In the genomic region with DNA sequence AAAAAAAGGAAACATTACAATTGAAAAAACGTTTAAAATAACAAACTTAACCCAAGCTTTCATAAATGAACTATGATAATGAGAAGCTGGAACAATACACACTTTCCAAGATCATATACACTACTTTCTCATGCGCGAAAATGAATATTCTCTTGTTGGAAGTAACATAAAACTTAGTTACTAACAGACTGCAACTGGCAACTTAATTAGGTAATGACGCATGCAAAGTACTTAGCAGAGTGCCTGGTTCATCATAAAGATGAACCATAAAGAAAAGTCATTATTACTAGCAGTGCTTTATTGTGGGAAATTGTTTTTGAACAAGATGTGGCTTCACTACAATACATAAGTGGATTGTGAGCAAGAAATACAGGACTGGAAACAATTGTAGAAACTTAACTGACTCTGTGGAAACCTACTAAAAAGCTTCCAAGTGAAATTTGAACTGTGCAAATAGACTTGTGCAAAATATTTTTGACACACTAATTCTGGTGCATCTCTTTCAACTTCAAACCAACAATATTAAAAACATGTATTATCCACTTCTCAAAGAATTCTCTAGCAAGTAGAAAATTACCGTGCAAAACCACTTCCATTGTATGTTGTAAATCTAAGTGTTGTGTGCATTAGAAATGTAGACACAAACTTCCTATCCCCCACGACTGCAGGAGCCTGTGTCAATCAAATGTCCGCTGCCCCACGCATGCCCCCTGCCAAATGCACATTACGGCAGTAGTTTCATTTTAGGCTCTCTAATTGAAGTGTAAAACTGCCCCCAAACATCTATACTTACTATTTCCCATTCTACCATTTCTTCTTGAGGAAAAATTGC, we compare ENCODE assay signal across 9 cellular contexts. TPM values are rescaled to one million over a fixed set of nuclear protein-coding genes. Genes with fewer than 3 reads are reported as not detected.
DNase-seq lines count a peak whose midpoint lies in the region; ATAC-seq and TF ChIP-seq lines count a peak whose summit lies in the region.
"Had no signal": no experiment of that assay in that cellular context is flagged by ENCODE, and none has a peak within 500 bp of the region (broad histone marks: within the 10 kb centered on the region; RNA-seq: fewer than 3 reads in every experiment).

No MANE protein-coding gene starts in this region.

- no peak for TF ChIP-seq POLR2A in transverse colon (IDR thresholded peaks at IDR 0.05)

- H3K4me1 ChIP-seq in mucosa of rectum (ENCODE audit: control insufficient read depth in 2 of 2, insufficient read depth in 2 of 2, low read length in 2 of 2) (peaks cover 3 to 9% of the 10 kb centered on the region in 2 donors), transverse colon (peaks cover 0 to 18% (median 7%) of the 10 kb centered on the region in 4 donors)
- no peaks in the 10 kb centered on the region for H3K4me1 ChIP-seq in CD8-positive, alpha-beta memory T cell (ENCODE audit: insufficient read depth, low read length)

- peaks cover 7% of the 10 kb centered on the region for H3K4me1 Mint-ChIP-seq in activated CD4-positive, alpha-beta T cell treated with anti-CD3 and anti-CD28 coated beads, Interleukin-2, amount 10 ng/mL, durations not matched to agents 24 days and 14 days
- H3K4me1 Mint-ChIP-seq in chondrocyte (ENCODE audit: low read depth) = peaks cover 55% of the 10 kb centered on the region
- H3K4me1 Mint-ChIP-seq in CD8-positive, alpha-beta memory T cell = peaks cover 12 to 23% (median 15%) of the 10 kb centered on the region in 3 donors

- in situ Hi-C loops in transverse colon (cut with MboI; ENCODE audit: low pct_ligation_motif_present in 1 of 4, low pct_unique_long_range_greater_than_20kb in 1 of 4, low sequenced_read_pairs in 3 of 4) = loop anchor here in 1 of 4 donors (25.0 kb wide), 1 partner anchor 173 kb away; no protein-coding TSS in a partner anchor

- H3K9me3 Mint-ChIP-seq in activated CD4-positive, alpha-beta T cell treated with anti-CD3 and anti-CD28 coated beads, Interleukin-2, amount 10 ng/mL, durations not matched to agents 24 days and 14 days = no peaks in the 10 kb centered on the region
- H3K9me3 Mint-ChIP-seq in chondrocyte (ENCODE audit: low read depth) = no peaks in the 10 kb centered on the region
- peaks cover 0 to 14% (median 9%) of the 10 kb centered on the region in 5 donors for H3K9me3 Mint-ChIP-seq in CD8-positive, alpha-beta memory T cell

- H3K4me3 ChIP-seq in mucosa of rectum (ENCODE audit: low read length in 2 of 2) (peak overlapping the region; percentile 7 to 39), transverse colon (peak overlapping the region in 2 of 4 donors; percentile 69 to 85)
- H3K4me3 ChIP-seq in CD8-positive, alpha-beta memory T cell (ENCODE audit: low read length) = no peak overlapping the region

- POLR2A ChIA-PET in CD8-positive, alpha-beta memory T cell (lab: Charles Lee) = no interaction called here

- ATAC-seq in GM18907 (IDR thresholded peaks at IDR 0.05; ENCODE audit: unreplicated experiment) = no peak

- H3K27ac ChIP-seq in mucosa of rectum (ENCODE audit: low read depth in 2 of 2, low read length in 2 of 2) (no peak overlapping the region), transverse colon (peak overlapping the region; percentile 77 to 81 (median 78))
- no peak overlapping the region for H3K27ac ChIP-seq in CD8-positive, alpha-beta memory T cell (ENCODE audit: low read depth, low read length)

- 34 to 35% methylated on average over 8 to 9 of the region's 9 CpGs for WGBS in transverse colon (ENCODE audit: low coverage in 1 of 2), 2 donors

- no peak overlapping the region for H3K9ac ChIP-seq in mucosa of rectum (ENCODE audit: low read depth in 1 of 2, low read length in 2 of 2)

- H3K27me3 Mint-ChIP-seq in activated CD4-positive, alpha-beta T cell treated with anti-CD3 and anti-CD28 coated beads, Interleukin-2, amount 10 ng/mL, durations not matched to agents 24 days and 14 days = peaks cover 72% of the 10 kb centered on the region
- no peaks in the 10 kb centered on the region for H3K27me3 Mint-ChIP-seq in chondrocyte (ENCODE audit: low read depth)
- H3K27me3 Mint-ChIP-seq in CD8-positive, alpha-beta memory T cell = peaks cover 61 to 75% of the 10 kb centered on the region in 2 donors

- no peak overlapping the region for H3K27ac Mint-ChIP-seq in activated CD4-positive, alpha-beta T cell treated with anti-CD3 and anti-CD28 coated beads, Interleukin-2, amount 10 ng/mL, durations not matched to agents 24 days and 14 days
- peak overlapping the region; percentile 92 for H3K27ac Mint-ChIP-seq in chondrocyte (ENCODE audit: unreplicated experiment)
- H3K27ac Mint-ChIP-seq in CD8-positive, alpha-beta memory T cell = no peak overlapping the region

- intact Hi-C loops in activated CD4-positive, alpha-beta T cell treated with anti-CD3 and anti-CD28 coated beads, Interleukin-2, amount 10 ng/mL, durations not matched to agents 24 days and 14 days (cut with micrococcal nuclease) = loop anchor here (10.0 kb wide), 1 partner anchor 191 kb away; no protein-coding TSS in a partner anchor
- intact Hi-C loops in transverse colon (cut with DNase I; ENCODE audit: low total_unique reads) = loop anchor here (10.0 kb wide), 1 partner anchor 171 kb away; no protein-coding TSS in a partner anchor

- peaks cover 2% of the 10 kb centered on the region for H3K36me3 Mint-ChIP-seq in activated CD4-positive, alpha-beta T cell treated with anti-CD3 and anti-CD28 coated beads, Interleukin-2, amount 10 ng/mL, durations not matched to agents 24 days and 14 days (ENCODE audit: low read depth)
- H3K36me3 Mint-ChIP-seq in chondrocyte (ENCODE audit: low read depth) = no peaks in the 10 kb centered on the region
- H3K36me3 Mint-ChIP-seq in CD8-positive, alpha-beta memory T cell = peaks cover 0 to 5% (median 0%) of the 10 kb centered on the region in 3 donors

- no peaks in the 10 kb centered on the region for H3K9me3 ChIP-seq in mucosa of rectum (ENCODE audit: control insufficient read depth in 2 of 2, low read length in 2 of 2)
- H3K9me3 ChIP-seq in transverse colon = no peaks in the 10 kb centered on the region
- no peaks in the 10 kb centered on the region for H3K9me3 ChIP-seq in CD8-positive, alpha-beta memory T cell (ENCODE audit: low read length)

- H3K4me3 Mint-ChIP-seq in activated CD4-positive, alpha-beta T cell treated with anti-CD3 and anti-CD28 coated beads, Interleukin-2, amount 10 ng/mL, durations not matched to agents 24 days and 14 days = peak overlapping the region; percentile 47
- H3K4me3 Mint-ChIP-seq in chondrocyte (ENCODE audit: unreplicated experiment) = peak overlapping the region; percentile 97
- H3K4me3 Mint-ChIP-seq in CD8-positive, alpha-beta memory T cell = peak overlapping the region in 3 of 7 donors; percentile 55 to 68 (median 57)

- H3K36me3 ChIP-seq in mucosa of rectum (ENCODE audit: control insufficient read depth in 2 of 2, insufficient read depth in 2 of 2, low read length in 2 of 2) (no peaks in the 10 kb centered on the region), transverse colon (no peaks in the 10 kb centered on the region)
- no peaks in the 10 kb centered on the region for H3K36me3 ChIP-seq in CD8-positive, alpha-beta memory T cell (ENCODE audit: insufficient read depth, low read length)

- DNase-seq in activated CD4-positive, alpha-beta T cell treated with anti-CD3 and anti-CD28 coated beads, Interleukin-2, amount 10 ng/mL, durations not matched to agents 24 days and 14 days = no peak
- DNase-seq in activated CD4-positive, alpha-beta T cell treated with anti-CD3 and anti-CD28 coated beads, Interleukin-2, amount 50 U/mL, for 4 hours = no peak
- DNase-seq in chondrocyte (ENCODE audit: low spot score) (no peak), transverse colon (no peak)
- no peak for DNase-seq in activated naive CD4-positive, alpha-beta T cell treated with anti-CD3 and anti-CD28 coated beads, Interleukin-2, amount 50 U/mL, for 16 hours
- DNase-seq in CD8-positive, alpha-beta memory T cell = no peak
- DNase-seq: activated effector memory CD4-positive, alpha-beta T cell treated with Interleukin-2 at 50 U/mL for 16 hours had no signal

- TF ChIP-seq CTCF in chondrocyte (IDR thresholded peaks at IDR 0.05) (no peak), transverse colon (IDR thresholded peaks at IDR 0.05) (no peak)

- TF ChIP-seq EP300 in transverse colon (IDR thresholded peaks at IDR 0.05; ENCODE audit: low read depth) = no peak

- CTCF ChIA-PET in CD8-positive, alpha-beta memory T cell (lab: Charles Lee) = no interaction called here

- H3K27me3 ChIP-seq in mucosa of rectum (ENCODE audit: control insufficient read depth in 2 of 2, insufficient read depth in 2 of 2, low read length in 2 of 2) (peaks cover 43 to 54% of the 10 kb centered on the region in 2 donors), transverse colon (peaks cover 82% of the 10 kb centered on the region)
- H3K27me3 ChIP-seq in CD8-positive, alpha-beta memory T cell (ENCODE audit: insufficient read depth, low read length, poor library complexity, severe bottlenecking) = peaks cover 20% of the 10 kb centered on the region

RNA-seq across cellular contexts. Expression of gene ARHGAP29, which starts 2.0 kb away (rescaled TPM):
- not detected in 2 replicates for total RNA-seq in activated CD4-positive, alpha-beta T cell treated with anti-CD3 and anti-CD28 coated beads, Interleukin-2, amount 10 ng/mL, durations not matched to agents 24 days and 14 days
- total RNA-seq in chondrocyte (44.0 to 44.8 TPM (median 44.7 TPM) in 3 replicates), transverse colon (1 to 10 TPM; 4.1 to 8.9 (median 5.4) TPM)
- not detected for total RNA-seq in CD8-positive, alpha-beta memory T cell
- polyA plus RNA-seq in CD8-positive, alpha-beta memory T cell = not detected

Comparison
In these comparisons a context has a peak if more than half of its experiments do, and no peak if none do; other contexts are left out.
1. H3K27ac ChIP-seq: peak in transverse colon (4 of 4); none in mucosa of rectum (0 of 2) and CD8-positive, alpha-beta memory T cell (single experiment).